21 cellular contexts compared by ENCODE assay signal in the genomic region with DNA sequence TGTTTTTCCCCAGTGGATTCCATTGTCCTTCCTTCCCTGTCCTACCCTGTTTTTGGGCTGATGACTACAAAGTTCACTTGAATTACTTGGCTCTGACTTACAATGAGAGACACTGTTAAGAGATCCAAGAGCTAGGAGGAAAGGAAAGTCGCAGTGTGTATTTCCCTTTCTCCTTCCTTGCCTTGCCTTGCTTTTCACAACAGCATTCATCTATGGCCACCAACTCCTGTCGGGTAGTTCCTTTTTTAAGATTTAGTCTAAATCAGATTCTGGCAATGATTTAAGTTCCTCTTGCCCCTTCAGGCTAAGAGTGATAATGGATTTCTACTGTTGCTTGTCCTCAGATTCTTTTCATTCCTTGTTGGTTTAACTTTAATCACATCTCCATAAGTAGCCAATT.
DNase-seq lines count a peak whose midpoint lies in the region; ATAC-seq and TF ChIP-seq lines count a peak whose summit lies in the region.
"Had no signal": no experiment of that assay in that cellular context is flagged by ENCODE, and none has a peak within 500 bp of the region (broad histone marks: within the 10 kb centered on the region; RNA-seq: fewer than 3 reads in every experiment).

No MANE protein-coding gene starts in this region.

- H3K27ac Mint-ChIP-seq in H9, result peak overlapping the region in 2 of 3 experiments; percentile 58 to 62; a peak in 4 of 7 replicates
- peak overlapping the region in 4 of 5 experiments; percentile 20 to 70 (median 47) for H3K27ac Mint-ChIP-seq in brain
- H3K27ac Mint-ChIP-seq in neural progenitor cell, result no peak overlapping the region
- H3K27ac Mint-ChIP-seq: stimulated activated naive CD8-positive, alpha-beta T cell treated with anti-CD3 and anti-CD28 coated beads, Interleukin-15, Interleukin-2, amounts not matched to agents 100 ng/mL and 50 ng/mL, for 24 hours had no signal

- H2AFZ ChIP-seq in H9 (ENCODE audit: low read length), result no peak overlapping the region
- H2AFZ ChIP-seq in neural progenitor cell (replicated peaks), result no peak overlapping the region

- H3K27ac ChIP-seq in H9 (ENCODE audit: insufficient read length, low read depth, low read length) (peak overlapping the region; percentile 20), neural progenitor cell (peak overlapping the region; percentile 12)
- H3K27ac ChIP-seq: left ventricle myocardium inferior had no signal

- no peaks in the 10 kb centered on the region for H3K27me3 Mint-ChIP-seq in H9 (ENCODE audit: low read depth)
- no peaks in the 10 kb centered on the region for H3K27me3 Mint-ChIP-seq in brain
- H3K27me3 Mint-ChIP-seq in neural progenitor cell (ENCODE audit: insufficient read depth, low read depth), result no peaks in the 10 kb centered on the region
- H3K27me3 Mint-ChIP-seq: stimulated activated naive CD8-positive, alpha-beta T cell treated with anti-CD3 and anti-CD28 coated beads, Interleukin-15, Interleukin-2, amounts not matched to agents 100 ng/mL and 50 ng/mL, for 24 hours had no signal

- H3K4me3 ChIP-seq in neural progenitor cell, result no peak overlapping the region
- H3K4me3 ChIP-seq: left ventricle myocardium inferior had no signal

- H3K14ac ChIP-seq in H9 (ENCODE audit: insufficient read depth, low read length), result no peak overlapping the region

- no peak overlapping the region for H3K4me2 ChIP-seq in H9 (ENCODE audit: insufficient read depth, insufficient read length, low read length)
- H3K4me2 ChIP-seq in neural progenitor cell, result no peak overlapping the region
- H3K4me2 ChIP-seq: SK-N-SH had no signal

- H4K5ac ChIP-seq in H9 (ENCODE audit: insufficient read length, low read depth, low read length), result no peak overlapping the region

- H4K20me1 ChIP-seq in H9 (ENCODE audit: control insufficient read depth, insufficient read depth, insufficient read length), result no peaks in the 10 kb centered on the region
- H4K20me1 ChIP-seq in neural progenitor cell (ENCODE audit: low read depth), result no peaks in the 10 kb centered on the region

- DNase-seq in CD1c-positive myeloid dendritic cell (ENCODE audit: extremely low spot score), result peak; percentile 15
- DNase-seq in H9, result no peak
- DNase-seq in neural progenitor cell (ENCODE audit: low spot score), result no peak
- no peak for DNase-seq in inferior parietal cortex (ENCODE audit: extremely low spot score)
- DNase-seq in midbrain (lab: John Stamatoyannopoulos, UW), result no peak
- DNase-seq: activated CD4-positive, alpha-beta T cell treated with anti-CD3 and anti-CD28 coated beads for 48 hours; activated CD8-positive, alpha-beta memory T cell treated with anti-CD3 and anti-CD28 coated beads, Interleukin-2, amount 50 U/mL, for 48 hours; effector CD8-positive, alpha-beta T cell; H7; left ventricle myocardium inferior; NCI-H2029; NCI-H446; NK-92 treated with Interleukin-12 subunit alpha and Interleukin-12 subunit beta, amount 100 ng/mL, for 24 hours; occipital lobe; right cardiac atrium; SK-N-SH; trophoblast cell had no signal

- WGBS in H9 (ENCODE audit: extremely low coverage, insufficient read length, low lambda C conversion rate), result no CpG with 5 or more reads among the region's 2 CpGs

- H3F3A ChIP-seq in neural progenitor cell (ENCODE audit: low read depth), result peaks cover 20% of the 10 kb centered on the region

- H3K9ac ChIP-seq in H9 (ENCODE audit: extremely low read depth, insufficient read length, low read length) (peak overlapping the region; percentile 31), neural progenitor cell (no peak overlapping the region)
- H3K9ac ChIP-seq: SK-N-SH had no signal

- H3T11ph ChIP-seq in H9 (ENCODE audit: low read length), result no peak overlapping the region

- no peak overlapping the region for H4K91ac ChIP-seq in H9 (ENCODE audit: insufficient read length, low read depth, low read length)

- H3K79me2 ChIP-seq in H9 (ENCODE audit: insufficient read depth, low read length) (no peaks in the 10 kb centered on the region), neural progenitor cell (ENCODE audit: low read depth) (no peaks in the 10 kb centered on the region)

- TF ChIP-seq CTCF in H9 (conservative IDR thresholded peaks at IDR 0.05), result no peak
- no peak for TF ChIP-seq CTCF in brain (conservative IDR thresholded peaks at IDR 0.05)
- TF ChIP-seq CTCF in neural progenitor cell (IDR thresholded peaks at IDR 0.05), result no peak

- no peak overlapping the region for H3K4ac ChIP-seq in H9 (ENCODE audit: low read depth, low read length)

- H3K4me1 ChIP-seq in H9 (ENCODE audit: insufficient read depth, low read length) (no peaks in the 10 kb centered on the region), neural progenitor cell (peaks cover 4% of the 10 kb centered on the region)
- H3K4me1 ChIP-seq: left ventricle myocardium inferior had no signal

- H4K8ac ChIP-seq in H9 (replicated peaks; ENCODE audit: insufficient read length, low read depth, low read length), result no peak overlapping the region

- H2BK5ac ChIP-seq in H9 (ENCODE audit: insufficient read length, low read length), result no peak overlapping the region

- no peak overlapping the region for H3K4me3 Mint-ChIP-seq in H9
- no peak overlapping the region for H3K4me3 Mint-ChIP-seq in brain
- no peak overlapping the region for H3K4me3 Mint-ChIP-seq in neural progenitor cell
- H3K4me3 Mint-ChIP-seq: stimulated activated naive CD8-positive, alpha-beta T cell treated with anti-CD3 and anti-CD28 coated beads, Interleukin-15, Interleukin-2, amounts not matched to agents 100 ng/mL and 50 ng/mL, for 24 hours had no signal

- no peak overlapping the region for H2AK5ac ChIP-seq in H9 (ENCODE audit: insufficient read length, low read length)

- H3K79me1 ChIP-seq in H9 (ENCODE audit: insufficient read depth, low read depth, low read length, poor library complexity, severe bottlenecking), result no peaks in the 10 kb centered on the region

- H3K23ac ChIP-seq in H9 (ENCODE audit: insufficient read length, low read depth, low read length), result no peak overlapping the region

- H3K56ac ChIP-seq in H9 (ENCODE audit: insufficient read length, low read depth, low read length), result no peak overlapping the region

- ATAC-seq in HG03175 (IDR thresholded peaks at IDR 0.05; ENCODE audit: unreplicated experiment) (no peak), HG02840 (IDR thresholded peaks at IDR 0.05; ENCODE audit: low FRiP score, unreplicated experiment) (no peak)
- ATAC-seq: right cardiac atrium had no signal

- H2BK15ac ChIP-seq in H9 (ENCODE audit: low read depth, low read length), result no peak overlapping the region

- H3K9me3 ChIP-seq in H9 (ENCODE audit: control insufficient read depth, low read depth, low read length) (no peaks in the 10 kb centered on the region), neural progenitor cell (ENCODE audit: low read depth) (no peaks in the 10 kb centered on the region)
- H3K9me3 ChIP-seq: left ventricle myocardium inferior had no signal

- no peaks in the 10 kb centered on the region for H3K23me2 ChIP-seq in H9 (ENCODE audit: insufficient read length, low read depth, low read length, poor library complexity, severe bottlenecking)

- peaks cover 22% of the 10 kb centered on the region for H3K36me3 ChIP-seq in neural progenitor cell

- H3K18ac ChIP-seq in H9 (ENCODE audit: insufficient read length, low read depth, low read length), result no peak overlapping the region

- H3K27me3 ChIP-seq in H9 (ENCODE audit: insufficient read depth, low read length) (no peaks in the 10 kb centered on the region), neural progenitor cell (no peaks in the 10 kb centered on the region)

- peaks cover 20 to 55% (median 38%) of the 10 kb centered on the region in 3 experiments for H3K36me3 Mint-ChIP-seq in H9 (ENCODE audit: insufficient read depth in 1 of 3, low read depth in 3 of 3)
- H3K36me3 Mint-ChIP-seq in brain, result peaks cover 62% of the 10 kb centered on the region
- H3K36me3 Mint-ChIP-seq in neural progenitor cell, result peaks cover 44% of the 10 kb centered on the region

- H2BK120ac ChIP-seq in H9 (ENCODE audit: low read depth, low read length, poor library complexity, severe bottlenecking), result no peak overlapping the region

- no peak overlapping the region for H2BK12ac ChIP-seq in H9 (ENCODE audit: insufficient read length, low read depth, low read length)

- H3K4me1 Mint-ChIP-seq in H9 (0 out of 4 replicates have a peak, but pooled peaks cover 0 to 2% of the 10 kb centered on the region in 2 experiments), brain (peaks cover 17% of the 10 kb centered on the region), neural progenitor cell (no peaks in the 10 kb centered on the region)

- peaks cover 9 to 13% of the 10 kb centered on the region in 2 experiments; a peak in 4 of 5 replicates for H3K9me3 Mint-ChIP-seq in H9
- H3K9me3 Mint-ChIP-seq in brain, result peaks cover 0 to 10% (median 4%) of the 10 kb centered on the region in 5 experiments
- no peaks in the 10 kb centered on the region for H3K9me3 Mint-ChIP-seq in neural progenitor cell
- H3K9me3 Mint-ChIP-seq: stimulated activated naive CD8-positive, alpha-beta T cell treated with anti-CD3 and anti-CD28 coated beads, Interleukin-15, Interleukin-2, amounts not matched to agents 100 ng/mL and 50 ng/mL, for 24 hours had no signal

- no peak overlapping the region for H2BK20ac ChIP-seq in H9 (ENCODE audit: low read depth, low read length, poor library complexity, severe bottlenecking)
